Comparison of ENCODE assay signal across 1 cellular context in the genomic region with DNA sequence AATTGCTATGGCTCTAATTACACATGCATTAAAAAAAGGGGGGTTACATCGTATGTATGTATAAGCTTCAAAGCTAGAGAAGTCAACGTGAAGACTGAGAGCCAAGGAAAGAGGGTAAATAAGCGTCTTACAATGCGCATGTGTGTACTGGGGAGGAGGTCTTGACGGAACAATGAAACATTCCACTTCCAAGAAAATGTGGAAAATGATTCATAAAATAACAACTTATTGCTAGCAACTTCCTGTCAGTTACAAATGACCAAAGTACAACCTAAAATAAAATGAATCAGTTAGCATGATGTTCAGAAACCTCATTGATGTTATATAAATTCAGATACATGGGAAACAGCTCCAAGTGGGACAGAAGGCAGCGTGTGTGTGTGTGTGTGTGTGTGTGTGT.
TF ChIP-seq lines count a peak whose summit lies in the region.

No MANE protein-coding gene starts in this region.

TF ChIP-seq in SK-N-SH, 30 proteins besides CTCF, POLR2A, EP300 and RAD21 (continued from another document):
- TF ChIP-seq, protein P1, sequence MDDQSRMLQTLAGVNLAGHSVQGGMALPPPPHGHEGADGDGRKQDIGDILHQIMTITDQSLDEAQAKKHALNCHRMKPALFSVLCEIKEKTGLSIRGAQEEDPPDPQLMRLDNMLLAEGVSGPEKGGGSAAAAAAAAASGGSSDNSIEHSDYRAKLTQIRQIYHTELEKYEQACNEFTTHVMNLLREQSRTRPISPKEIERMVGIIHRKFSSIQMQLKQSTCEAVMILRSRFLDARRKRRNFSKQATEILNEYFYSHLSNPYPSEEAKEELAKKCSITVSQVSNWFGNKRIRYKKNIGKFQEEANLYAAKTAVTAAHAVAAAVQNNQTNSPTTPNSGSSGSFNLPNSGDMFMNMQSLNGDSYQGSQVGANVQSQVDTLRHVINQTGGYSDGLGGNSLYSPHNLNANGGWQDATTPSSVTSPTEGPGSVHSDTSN (IDR thresholded peaks at IDR 0.05) = 0 out of 2 replicates have a peak, but pooled peaks have one; percentile 24
- no peak for TF ChIP-seq CHD2 (IDR thresholded peaks at IDR 0.05; ENCODE audit: low read length, partially characterized antibody)
- peak; percentile 54; the same call in 1 of the 2 replicates for TF ChIP-seq FOSL2 (IDR thresholded peaks at IDR 0.05; ENCODE audit: borderline replicate concordance, low read depth)
- TF ChIP-seq POLR2AphosphoS5 (IDR thresholded peaks at IDR 0.05; ENCODE audit: low read depth, low read length) = no peak
- peak; percentile 23; the same call in 1 of the 2 replicates for TF ChIP-seq TCF12 (IDR thresholded peaks at IDR 0.05)
- TF ChIP-seq NFIC (IDR thresholded peaks at IDR 0.05; ENCODE audit: borderline replicate concordance) = no peak
TF ChIP-seq in SK-N-SH: peak in this region for 4.
